Comparison of ENCODE assay signal across 8 cellular contexts in the genomic region with DNA sequence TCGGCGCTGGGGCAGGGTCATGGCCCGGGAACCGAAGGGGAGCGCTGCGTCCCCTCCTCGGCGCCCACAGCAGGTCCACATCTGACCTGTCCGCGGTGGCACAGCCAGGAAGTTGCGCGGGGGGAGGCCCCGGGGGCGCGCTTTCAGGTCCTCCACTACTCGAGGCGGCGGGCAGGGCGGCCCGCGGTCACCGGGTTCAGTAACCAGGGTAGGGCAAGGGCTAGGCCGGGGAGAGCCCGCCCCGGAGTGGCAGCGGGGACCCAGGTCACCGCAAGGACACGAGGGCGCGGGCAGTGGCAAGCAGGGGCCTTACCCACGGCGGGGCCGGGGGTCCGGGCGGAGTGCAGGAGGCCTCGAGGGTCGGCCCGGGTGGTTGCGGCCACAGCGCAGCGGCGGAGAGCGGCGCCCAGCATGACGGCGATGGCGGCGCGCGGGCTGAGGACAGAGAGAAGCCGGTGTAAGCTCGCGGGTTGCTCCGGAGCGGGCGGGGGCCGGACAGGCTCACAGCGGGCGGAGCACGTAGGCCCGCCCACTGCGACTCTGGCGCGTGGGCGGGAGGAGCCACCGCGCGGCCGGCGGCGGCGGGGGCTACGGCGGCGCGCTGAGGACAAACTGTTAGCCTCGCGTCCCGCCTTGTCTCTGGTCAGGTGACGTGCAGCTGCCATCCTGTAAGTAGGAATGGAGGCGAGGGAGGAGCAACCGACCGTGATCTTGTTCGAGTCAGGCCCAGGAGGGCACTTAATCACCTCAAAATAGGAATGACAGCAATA. TPM values are rescaled to one million over a fixed set of nuclear protein-coding genes. Genes with fewer than 3 reads are reported as not detected.
A peak's percentile ranks its signal among the peaks of the same experiment; 100 is the strongest.
DNase-seq lines count a peak whose midpoint lies in the region; ATAC-seq and TF ChIP-seq lines count a peak whose summit lies in the region.

A gene (minus strand): TSS at position 472 of the 770 bp plus-strand sequence. CDS start 59 bp downstream, at position 413.

- H3K4me3 Mint-ChIP-seq in nephron: peak within 1 kb of the TSS; percentile 85 to 99 (median 94)

- H3K9me3 Mint-ChIP-seq in nephron: no peaks in the 10 kb centered on the region

- H3K27ac Mint-ChIP-seq in nephron: peak within 1 kb of the TSS; percentile 87 to 95 (median 94)

- no peaks in the 10 kb centered on the region for H3K27me3 ChIP-seq in H7 (ENCODE audit: control insufficient read depth, insufficient read depth, low read length)

- DNase-seq in ELR (ENCODE audit: low read depth): peak; percentile 95
- peak; percentile 97 for DNase-seq in H7
- peak; percentile 99 for DNase-seq in LoVo (ENCODE audit: low spot score)
- peak; percentile 88 for DNase-seq in activated T-helper 9 cell treated with anti-CD3 and anti-CD28 coated beads, Interleukin-2, amount 50 U/mL, for 16 hours (ENCODE audit: low read depth)
- peak; percentile 94 for DNase-seq in fibroblast of peridontal ligament (ENCODE audit: extremely low read depth)
- DNase-seq in stimulated activated naive CD8-positive, alpha-beta T cell treated with anti-CD3 and anti-CD28 coated beads, Interleukin-15, Interleukin-2, amounts not matched to agents 100 U/mL and 50 U/mL, for 24 hours: peak; percentile 92

- peak; percentile 96 for ATAC-seq in stimulated activated naive CD8-positive, alpha-beta T cell treated with anti-CD3 and anti-CD28 coated beads, Interleukin-15, Interleukin-2, amounts not matched to agents 100 U/mL and 50 U/mL, for 24 hours

- peaks cover 14% of the 10 kb centered on the region for H3K4me1 Mint-ChIP-seq in nephron

- no peaks in the 10 kb centered on the region for H3K36me3 Mint-ChIP-seq in nephron (ENCODE audit: low read depth)

- peak within 1 kb of the TSS; percentile 97 for H3K4me3 ChIP-seq in H7 (ENCODE audit: insufficient read depth, low read depth, low read length)

- TF ChIP-seq POLR2A in Raji (IDR thresholded peaks at IDR 0.05; ENCODE audit: insufficient read depth, low read depth, low read length): peak; percentile 93

- TF ChIP-seq CTCF in nephron (IDR thresholded peaks at IDR 0.05; ENCODE audit: unreplicated experiment in 3 of 3): no peak

- H3K27me3 Mint-ChIP-seq in nephron (ENCODE audit: low read depth): no peaks in the 10 kb centered on the region

- no peaks in the 10 kb centered on the region for H3K36me3 ChIP-seq in H7 (replicated peaks; ENCODE audit: control insufficient read depth, insufficient read depth, low read length)

RNA-seq across cellular contexts. Expression of the gene that starts here (rescaled TPM):
- total RNA-seq in H7 (2014; rRNA removed; shearing (Covaris generic)): 154 and 185 TPM in 2 replicates

Comparison
In these comparisons a context has a peak if more than half of its experiments do, and no peak if none do; other contexts are left out.
1. Peak in every context shown above with its lines: DNase-seq, ATAC-seq and H3K4me3 ChIP-seq.